19 cellular contexts compared by ENCODE assay signal in the genomic region with DNA sequence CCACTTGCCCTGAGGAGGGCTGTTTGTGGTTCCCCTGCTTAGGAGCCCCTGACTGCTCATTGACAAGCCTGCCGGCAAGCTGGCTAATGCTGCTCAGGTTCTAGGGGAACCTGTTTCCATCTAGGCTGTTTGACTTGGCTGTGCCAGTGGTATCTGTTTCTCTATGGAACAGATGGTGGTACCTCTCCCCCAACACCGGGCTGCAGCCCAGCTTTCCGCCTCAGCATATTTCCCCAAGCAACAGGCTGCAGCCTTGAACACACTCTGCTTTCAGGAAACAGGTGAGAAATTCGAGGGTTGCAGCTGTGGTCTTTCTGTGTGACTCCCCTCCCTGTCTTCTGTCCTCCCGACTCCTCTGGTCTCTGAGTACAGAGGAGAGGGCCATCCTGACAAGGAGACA.
"Had no signal": no experiment of that assay in that cellular context is flagged by ENCODE, and none has a peak within 500 bp of the region (broad histone marks: within the 10 kb centered on the region; RNA-seq: fewer than 3 reads in every experiment).

No MANE protein-coding gene starts in this region.

- H3K36me3 Mint-ChIP-seq: naive thymus-derived CD8-positive, alpha-beta T cell; stimulated activated naive B cell treated with anti-CD40 and anti-IgM and Interleukin-4, amounts not matched to agents 10 μg/mL and 1 μg/mL and 100 μg/mL, for 72 hours had no signal

- H3K9me3 Mint-ChIP-seq: activated B cell treated with CpG ODN at 0.5 μM for 24 hours; activated CD8-positive, alpha-beta T cell treated with anti-CD3 and anti-CD28 coated beads for 36 hours; activated T-cell treated with anti-CD3 and anti-CD28 coated beads, Interleukin-2, amount 50 U/mL, for 4 hours had no signal

- H3K27me3 ChIP-seq: thyroid gland, uterus had no signal

- H3K27ac ChIP-seq: thyroid gland, uterus had no signal

- H3K27ac Mint-ChIP-seq: activated B cell treated with CpG ODN at 0.5 μM for 24 hours; activated CD8-positive, alpha-beta T cell treated with anti-CD3 and anti-CD28 coated beads for 36 hours; naive thymus-derived CD8-positive, alpha-beta T cell; stimulated activated naive B cell treated with anti-CD40 and anti-IgM and Interleukin-4, amounts not matched to agents 10 μg/mL and 1 μg/mL and 100 μg/mL, for 72 hours had no signal

- H3K36me3 ChIP-seq: thyroid gland, uterus had no signal

- H3K9me3 ChIP-seq: thyroid gland, uterus had no signal

- H3K4me1 Mint-ChIP-seq: activated B cell treated with CpG ODN at 0.5 μM for 24 hours; stimulated activated naive B cell treated with anti-CD40 and anti-IgM and Interleukin-4, amounts not matched to agents 10 μg/mL and 1 μg/mL and 100 μg/mL, for 72 hours had no signal

- DNase-seq: activated B cell treated with CpG ODN at 0.5 μM for 24 hours; activated CD4-positive, alpha-beta T cell treated with anti-CD3 and anti-CD28 coated beads for 48 hours; activated CD8-positive, alpha-beta T cell treated with anti-CD3 and anti-CD28 coated beads for 36 hours; activated effector memory CD4-positive, alpha-beta T cell treated with Interleukin-2 at 50 U/mL for 16 hours; activated naive CD4-positive, alpha-beta T cell treated with anti-CD3 and anti-CD28 coated beads, Interleukin-2, amount 50 U/mL, for 16 hours; activated T-cell treated with anti-CD3 and anti-CD28 coated beads, Interleukin-2, amount 50 U/mL, for 4 hours; effector CD4-positive, alpha-beta T cell; foreskin fibroblast; kidney glomerular epithelial cell; left ventricle myocardium superior; mesenchymal stem cell; naive thymus-derived CD8-positive, alpha-beta T cell; posterior cingulate gyrus; retina; stimulated activated CD4-positive, alpha-beta T cell treated with anti-CD3 and anti-CD28 coated beads, Interleukin-15, amount 100 ng/mL, for 24 hours; stimulated activated CD4-positive, alpha-beta T cell treated with anti-CD3 and anti-CD28 coated beads, Interleukin-4, amount 100 ng/mL, for 1 hour; stimulated activated naive B cell treated with anti-CD40 and anti-IgM and Interleukin-4, amounts not matched to agents 10 μg/mL and 1 μg/mL and 100 μg/mL, for 72 hours; thyroid gland; uterus had no signal

- H3K4me3 Mint-ChIP-seq: activated B cell treated with CpG ODN at 0.5 μM for 24 hours; activated CD8-positive, alpha-beta T cell treated with anti-CD3 and anti-CD28 coated beads for 36 hours; activated T-cell treated with anti-CD3 and anti-CD28 coated beads, Interleukin-2, amount 50 U/mL, for 4 hours; naive thymus-derived CD8-positive, alpha-beta T cell; stimulated activated naive B cell treated with anti-CD40 and anti-IgM and Interleukin-4, amounts not matched to agents 10 μg/mL and 1 μg/mL and 100 μg/mL, for 72 hours had no signal

- ATAC-seq: activated CD8-positive, alpha-beta T cell treated with anti-CD3 and anti-CD28 coated beads for 36 hours; activated T-cell treated with anti-CD3 and anti-CD28 coated beads, Interleukin-2, amount 50 U/mL, for 4 hours; left ventricle myocardium superior; naive thymus-derived CD8-positive, alpha-beta T cell; stimulated activated naive B cell treated with anti-CD40 and anti-IgM and Interleukin-4, amounts not matched to agents 10 μg/mL and 1 μg/mL and 100 μg/mL, for 72 hours had no signal

- H3K4me1 ChIP-seq: thyroid gland, uterus had no signal

- H3K4me3 ChIP-seq: thyroid gland, uterus had no signal
